Comparison of ENCODE assay signal across 17 cellular contexts in genomic region chr21:23939369-23940065, GRCh38.
DNase-seq lines count a peak whose midpoint lies in the region; ATAC-seq lines count a peak whose summit lies in the region.
"Had no signal": no experiment of that assay in that cellular context is flagged by ENCODE, and none has a peak within 500 bp of the region (broad histone marks: within the 10 kb centered on the region; RNA-seq: fewer than 3 reads in every experiment).

No MANE protein-coding gene starts in this region.

- H3K4me3 Mint-ChIP-seq in stimulated activated naive B cell treated with anti-CD40 and anti-IgM and Interleukin-4, amounts not matched to agents 10 μg/mL and 1 μg/mL and 100 μg/mL, for 72 hours: no peak overlapping the region
- H3K4me3 Mint-ChIP-seq: CD4-positive, alpha-beta memory T cell; GM23338; T-helper 17 cell had no signal

- H3K27me3 Mint-ChIP-seq in stimulated activated naive B cell treated with anti-CD40 and anti-IgM and Interleukin-4, amounts not matched to agents 10 μg/mL and 1 μg/mL and 100 μg/mL, for 72 hours: no peaks in the 10 kb centered on the region
- H3K27me3 Mint-ChIP-seq: CD4-positive, alpha-beta memory T cell had no signal

- peak overlapping the region; percentile 47 for H3K27ac Mint-ChIP-seq in stimulated activated naive B cell treated with anti-CD40 and anti-IgM and Interleukin-4, amounts not matched to agents 10 μg/mL and 1 μg/mL and 100 μg/mL, for 72 hours
- H3K27ac Mint-ChIP-seq: CD4-positive, alpha-beta memory T cell; GM23338; T-helper 17 cell had no signal

- no peak for DNase-seq in stimulated activated naive B cell treated with anti-CD40 and anti-IgM and Interleukin-4, amounts not matched to agents 10 μg/mL and 1 μg/mL and 100 μg/mL, for 72 hours
- DNase-seq in NCI-H446 treated with DMSO at 0.1 percent for 48 hours (lab: John Stamatoyannopoulos, UW): no peak
- no peak for DNase-seq in stimulated activated naive CD8-positive, alpha-beta T cell treated with anti-CD3 and anti-CD28 coated beads, Interleukin-15, Interleukin-2, amounts not matched to agents 100 U/mL and 50 U/mL, for 24 hours
- DNase-seq: BE2C; CD4-positive, alpha-beta memory T cell; DMS79; NCI-H1694 treated with DMSO at 0.1 percent for 48 hours; NCI-H82; SIG-M5; T-helper 17 cell had no signal

- H3K36me3 Mint-ChIP-seq in stimulated activated naive B cell treated with anti-CD40 and anti-IgM and Interleukin-4, amounts not matched to agents 10 μg/mL and 1 μg/mL and 100 μg/mL, for 72 hours: peaks cover 4 to 6% of the 10 kb centered on the region in 2 donors
- H3K36me3 Mint-ChIP-seq: CD4-positive, alpha-beta memory T cell had no signal

- peaks cover 31 to 49% of the 10 kb centered on the region in 2 donors for H3K4me1 Mint-ChIP-seq in stimulated activated naive B cell treated with anti-CD40 and anti-IgM and Interleukin-4, amounts not matched to agents 10 μg/mL and 1 μg/mL and 100 μg/mL, for 72 hours
- H3K4me1 Mint-ChIP-seq: CD4-positive, alpha-beta memory T cell; GM23338; T-helper 17 cell had no signal

- ATAC-seq in GM19452 (IDR thresholded peaks at IDR 0.05; ENCODE audit: unreplicated experiment) (peak; percentile 64), HG02870 (IDR thresholded peaks at IDR 0.05; ENCODE audit: unreplicated experiment) (peak; percentile 77), HG03442 (IDR thresholded peaks at IDR 0.05; ENCODE audit: unreplicated experiment) (peak; percentile 45), HG02571 (IDR thresholded peaks at IDR 0.05; ENCODE audit: unreplicated experiment) (no peak)
- ATAC-seq in stimulated activated naive B cell treated with anti-CD40 and anti-IgM and Interleukin-4, amounts not matched to agents 10 μg/mL and 1 μg/mL and 100 μg/mL, for 72 hours (replicated peaks): peak; percentile 86 to 87
- ATAC-seq in stimulated activated naive CD8-positive, alpha-beta T cell treated with anti-CD3 and anti-CD28 coated beads, Interleukin-15, Interleukin-2, amounts not matched to agents 100 U/mL and 50 U/mL, for 24 hours: no peak
- ATAC-seq: GM12878, GM23338, K562, T-helper 17 cell had no signal

- H3K9me3 Mint-ChIP-seq in stimulated activated naive B cell treated with anti-CD40 and anti-IgM and Interleukin-4, amounts not matched to agents 10 μg/mL and 1 μg/mL and 100 μg/mL, for 72 hours: peaks cover 4 to 5% of the 10 kb centered on the region in 2 donors

Comparison
In these comparisons a context has a peak if more than half of its experiments do, and no peak if none do; other contexts are left out.
1. ATAC-seq: peak in GM19452 (single experiment), HG02870 (single experiment), HG03442 (single experiment) and stimulated activated naive B cell treated with anti-CD40 and anti-IgM and Interleukin-4, amounts not matched to agents 10 μg/mL and 1 μg/mL and 100 μg/mL, for 72 hours (2 of 2); none in HG02571 (single experiment) and stimulated activated naive CD8-positive, alpha-beta T cell treated with anti-CD3 and anti-CD28 coated beads, Interleukin-15, Interleukin-2, amounts not matched to agents 100 U/mL and 50 U/mL, for 24 hours (single experiment).